18 cellular contexts compared by ENCODE assay signal in genomic region chr15:100394726-100395125, GRCh38.
"Had no signal": no experiment of that assay in that cellular context is flagged by ENCODE, and none has a peak within 500 bp of the region (broad histone marks: within the 10 kb centered on the region; RNA-seq: fewer than 3 reads in every experiment).

No MANE protein-coding gene starts in this region.

- DNase-seq: effector memory CD8-positive, alpha-beta T cell; gastrocnemius medialis; heart right ventricle; hypothalamus; kidney glomerular epithelial cell; natural killer cell; posterior cingulate gyrus; sigmoid colon; stimulated activated CD4-positive, alpha-beta T cell treated with anti-CD3 and anti-CD28 coated beads, Interleukin-2, amount 100 ng/mL, for 24 hours; stimulated activated CD4-positive, alpha-beta T cell treated with anti-CD3 and anti-CD28 coated beads, Interleukin-4, amount 100 ng/mL, for 4 hours; stimulated activated naive B cell treated with anti-CD40 and anti-IgM and Interleukin-4, amounts not matched to agents 10 μg/mL and 1 μg/mL and 100 μg/mL, for 72 hours; stomach; substantia nigra; uterus had no signal

- H3K9me3 ChIP-seq: esophagus muscularis mucosa, gastrocnemius medialis, right atrium auricular region, sigmoid colon, stomach, uterus had no signal

- H3K27ac ChIP-seq: epithelial cell of prostate, esophagus muscularis mucosa, gastrocnemius medialis, heart right ventricle, right atrium auricular region, sigmoid colon, skin epidermis, stomach, uterus had no signal

- H3K36me3 ChIP-seq: esophagus muscularis mucosa, gastrocnemius medialis, heart right ventricle, right atrium auricular region, sigmoid colon, stomach, uterus had no signal

- H3K27me3 ChIP-seq: esophagus muscularis mucosa, gastrocnemius medialis, right atrium auricular region, sigmoid colon, stomach, uterus had no signal

- H3K4me3 ChIP-seq: esophagus muscularis mucosa, gastrocnemius medialis, heart right ventricle, right atrium auricular region, sigmoid colon, skin epidermis, stomach, uterus had no signal

- ATAC-seq: effector memory CD8-positive, alpha-beta T cell; gastrocnemius medialis; heart right ventricle; natural killer cell; stimulated activated naive B cell treated with anti-CD40 and anti-IgM and Interleukin-4, amounts not matched to agents 10 μg/mL and 1 μg/mL and 100 μg/mL, for 72 hours had no signal

- H3K4me1 ChIP-seq: gastrocnemius medialis, heart right ventricle, right atrium auricular region, stomach, uterus had no signal
